Comparison of ENCODE assay signal across 11 cellular contexts in genomic region chr18:22467760-22468553, GRCh38. TPM values are rescaled to one million over a fixed set of nuclear protein-coding genes. Genes with fewer than 3 reads are reported as not detected.
DNase-seq lines count a peak whose midpoint lies in the region; ATAC-seq, FAIRE-seq and TF ChIP-seq lines count a peak whose summit lies in the region.
"Had no signal": no experiment of that assay in that cellular context is flagged by ENCODE, and none has a peak within 500 bp of the region (broad histone marks: within the 10 kb centered on the region; RNA-seq: fewer than 3 reads in every experiment).

No MANE protein-coding gene starts in this region.

- peaks cover 17% of the 10 kb centered on the region for H3K4me1 Mint-ChIP-seq in stimulated activated effector memory CD8-positive, alpha-beta T cell treated with anti-CD3 and anti-CD28 coated beads, Interleukin-12 subunit alpha, Interleukin-12 subunit beta, amount 100 ng/mL, for 72 hours
- peaks cover 0 to 4% (median 0%) of the 10 kb centered on the region in 3 donors for H3K4me1 Mint-ChIP-seq in T-cell

- H3K4me3 ChIP-seq in SJSA1, result no peak overlapping the region
- H3K4me3 ChIP-seq in testis, result no peak overlapping the region

- H3K27ac Mint-ChIP-seq in stimulated activated effector memory CD8-positive, alpha-beta T cell treated with anti-CD3 and anti-CD28 coated beads, Interleukin-12 subunit alpha, Interleukin-12 subunit beta, amount 100 ng/mL, for 72 hours, result peak overlapping the region; percentile 61
- no peak overlapping the region for H3K27ac Mint-ChIP-seq in T-cell
- H3K27ac Mint-ChIP-seq: stimulated activated naive CD8-positive, alpha-beta T cell treated with anti-CD3 and anti-CD28 coated beads, Interleukin-15, Interleukin-2, amounts not matched to agents 100 ng/mL and 50 ng/mL, for 24 hours had no signal

- no peaks in the 10 kb centered on the region for H3K36me3 Mint-ChIP-seq in stimulated activated effector memory CD8-positive, alpha-beta T cell treated with anti-CD3 and anti-CD28 coated beads, Interleukin-12 subunit alpha, Interleukin-12 subunit beta, amount 100 ng/mL, for 72 hours
- H3K36me3 Mint-ChIP-seq in T-cell, result no peaks in the 10 kb centered on the region
- H3K36me3 Mint-ChIP-seq: brain had no signal

- intact Hi-C loops in testis (cut with DNase I; ENCODE audit: low total_unique reads), result no loop called here

- peaks cover 75% of the 10 kb centered on the region for H3K4me1 ChIP-seq in SJSA1 (replicated peaks)
- H3K4me1 ChIP-seq in testis, result peaks cover 4% of the 10 kb centered on the region

- TF ChIP-seq CTCF in testis (IDR thresholded peaks at IDR 0.05), result no peak

- peak overlapping the region; percentile 100 for H3K27ac ChIP-seq in SJSA1
- no peak overlapping the region for H3K27ac ChIP-seq in testis

- peaks cover 0 to 3% of the 10 kb centered on the region in 2 donors for H3K27me3 Mint-ChIP-seq in T-cell
- H3K27me3 Mint-ChIP-seq: brain; stimulated activated naive CD8-positive, alpha-beta T cell treated with anti-CD3 and anti-CD28 coated beads, Interleukin-15, Interleukin-2, amounts not matched to agents 100 ng/mL and 50 ng/mL, for 24 hours had no signal

- 84 to 90% methylated on average over 8 of the region's 8 CpGs for WGBS in testis, 2 donors

- H3K27me3 ChIP-seq in SJSA1 (replicated peaks) (no peaks in the 10 kb centered on the region), testis (no peaks in the 10 kb centered on the region)

- ATAC-seq in stimulated activated effector memory CD8-positive, alpha-beta T cell treated with anti-CD3 and anti-CD28 coated beads, Interleukin-12 subunit alpha, Interleukin-12 subunit beta, amount 100 ng/mL, for 72 hours, result peak; percentile 54
- ATAC-seq in T-cell (replicated peaks in 1 of 4), result no peak
- ATAC-seq: activated CD4-positive, CD25-positive, alpha-beta regulatory T cell treated with anti-CD3 and anti-CD28 coated beads, Interleukin-2, amount 50 U/mL, for 24 hours had no signal

- DNase-seq in HEK293T (ENCODE audit: extremely low spot score) (no peak), SJSA1 (ENCODE audit: low read depth in 1 of 2, low spot score in 2 of 2) (peak; percentile 86 to 90), fibroblast of peridontal ligament (ENCODE audit: extremely low read depth) (peak; percentile 97), testis (no peak), T-cell (no peak), H54 (ENCODE audit: insufficient read length, low spot score) (no peak)
- no peak for DNase-seq in stimulated activated effector memory CD8-positive, alpha-beta T cell treated with anti-CD3 and anti-CD28 coated beads, Interleukin-12 subunit alpha, Interleukin-12 subunit beta, amount 100 ng/mL, for 72 hours (ENCODE audit: low spot score in 2 of 2)

- H3K9me3 ChIP-seq in SJSA1 (replicated peaks) (peaks cover 9% of the 10 kb centered on the region), testis (no peaks in the 10 kb centered on the region)

- H3K36me3 ChIP-seq in SJSA1, result no peaks in the 10 kb centered on the region
- no peaks in the 10 kb centered on the region for H3K36me3 ChIP-seq in testis (ENCODE audit: low read depth, missing control alignments)

- H3K9me3 Mint-ChIP-seq in stimulated activated effector memory CD8-positive, alpha-beta T cell treated with anti-CD3 and anti-CD28 coated beads, Interleukin-12 subunit alpha, Interleukin-12 subunit beta, amount 100 ng/mL, for 72 hours, result peaks cover 3% of the 10 kb centered on the region
- peaks cover 0 to 4% (median 3%) of the 10 kb centered on the region in 3 donors for H3K9me3 Mint-ChIP-seq in T-cell
- H3K9me3 Mint-ChIP-seq: immature natural killer cell; stimulated activated naive CD8-positive, alpha-beta T cell treated with anti-CD3 and anti-CD28 coated beads, Interleukin-15, Interleukin-2, amounts not matched to agents 100 ng/mL and 50 ng/mL, for 24 hours had no signal

- CTCF ChIA-PET in HEK293T (lab: Yijun Ruan, JAX) (interaction anchor here (1.8 kb wide), 1 partner anchor 95 kb away, joined by 5 read pairs; no protein-coding TSS in a partner anchor), T-cell (lab: Charles Lee) (no interaction called here)

- no peak for FAIRE-seq in H54 (lab: Jason Lieb, UNC)

- POLR2A ChIA-PET in HEK293T (lab: Yijun Ruan, JAX) (interaction anchor here (1.2 to 2.4 kb wide), 8 partner anchors 9 to 296 kb away, joined by 3 to 13 read pairs (median 4); no protein-coding TSS in a partner anchor), T-cell (lab: Charles Lee) (no interaction called here)

- TF ChIP-seq POLR2A in testis (IDR thresholded peaks at IDR 0.05) (no peak), H54 (IDR thresholded peaks at IDR 0.05; ENCODE audit: low read depth, low read length) (no peak)

- no peak overlapping the region for H3K4me3 Mint-ChIP-seq in stimulated activated effector memory CD8-positive, alpha-beta T cell treated with anti-CD3 and anti-CD28 coated beads, Interleukin-12 subunit alpha, Interleukin-12 subunit beta, amount 100 ng/mL, for 72 hours
- H3K4me3 Mint-ChIP-seq in T-cell, result no peak overlapping the region
- H3K4me3 Mint-ChIP-seq: brain; stimulated activated naive CD8-positive, alpha-beta T cell treated with anti-CD3 and anti-CD28 coated beads, Interleukin-15, Interleukin-2, amounts not matched to agents 100 ng/mL and 50 ng/mL, for 24 hours had no signal

TF ChIP-seq in HEK293T, 16 proteins besides CTCF, POLR2A, EP300 and RAD21:
- TF ChIP-seq PKNOX1 (IDR thresholded peaks at IDR 0.05) (peak; percentile 21; the same call in 1 of the 2 replicates), L3MBTL2 (conservative IDR thresholded peaks at IDR 0.05) (no peak; the same call in 1 of the 2 replicates)

RNA-seq across cellular contexts. Expression of gene CTAGE1, which starts 50.2 kb away (rescaled TPM):
- 0.11 TPM in 1 of 2 replicates, not detected in the other for total RNA-seq in SJSA1 (2014; rRNA removed; shearing (Covaris generic))
- total RNA-seq in testis, result 10 to 100 TPM in 1 of 2 donors, 1 to 10 TPM in 1; 4.2 to 19.6 TPM
- polyA plus RNA-seq in testis (ENCODE audit: insufficient read depth, low read depth, low replicate concordance), result 5.2 TPM
- not detected for total RNA-seq in T-cell
- polyA plus RNA-seq: immature natural killer cell had no signal

Comparison
In these comparisons a context has a peak if more than half of its experiments do, and no peak if none do; other contexts are left out.
1. DNase-seq: peak in SJSA1 (2 of 2) and fibroblast of peridontal ligament (single experiment); none in HEK293T (single experiment), stimulated activated effector memory CD8-positive, alpha-beta T cell treated with anti-CD3 and anti-CD28 coated beads, Interleukin-12 subunit alpha, Interleukin-12 subunit beta, amount 100 ng/mL, for 72 hours (0 of 2), testis (single experiment), T-cell (0 of 34) and H54 (single experiment).